In the genomic region with DNA sequence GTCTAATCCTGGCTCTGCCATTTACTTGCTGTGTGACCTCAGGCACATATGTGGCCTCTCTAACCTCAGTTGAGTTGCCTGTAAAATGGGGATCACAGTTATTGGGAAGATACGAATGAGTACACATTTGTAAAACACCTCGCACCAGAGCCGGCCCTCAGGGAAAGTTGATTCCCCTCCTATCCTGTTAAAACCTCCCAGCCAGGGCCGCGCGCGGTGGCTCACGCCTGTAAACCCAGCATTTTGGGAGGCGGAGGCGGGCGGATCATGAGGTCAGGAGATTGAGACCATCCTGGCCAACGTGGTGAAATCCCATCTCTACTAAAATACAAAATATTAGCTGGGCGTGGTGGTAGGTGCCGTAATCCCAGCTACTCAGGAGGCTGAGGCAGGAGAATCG, we compare ENCODE assay signal across 19 cellular contexts. TPM values are rescaled to one million over a fixed set of nuclear protein-coding genes. Genes with fewer than 3 reads are reported as not detected.
DNase-seq lines count a peak whose midpoint lies in the region; ATAC-seq and TF ChIP-seq lines count a peak whose summit lies in the region.
"Had no signal": no experiment of that assay in that cellular context is flagged by ENCODE, and none has a peak within 500 bp of the region (broad histone marks: within the 10 kb centered on the region; RNA-seq: fewer than 3 reads in every experiment).

No MANE protein-coding gene starts in this region.

- H3K9me3 Mint-ChIP-seq in CD14-positive monocyte, result peaks cover 0 to 1% (median 0%) of the 10 kb centered on the region in 7 donors
- H3K9me3 Mint-ChIP-seq in immature natural killer cell, result no peaks in the 10 kb centered on the region
- H3K9me3 Mint-ChIP-seq: CD4-positive, CD25-positive, alpha-beta regulatory T cell; CD8-positive, alpha-beta memory T cell; HFFc6 had no signal

- no peaks in the 10 kb centered on the region for H3K79me2 ChIP-seq in Loucy (ENCODE audit: insufficient read depth, low read length)

- H3K4me3 Mint-ChIP-seq in CD14-positive monocyte, result peak overlapping the region in 1 of 2 donors; percentile 83
- no peak overlapping the region for H3K4me3 Mint-ChIP-seq in immature natural killer cell
- H3K4me3 Mint-ChIP-seq: CD4-positive, CD25-positive, alpha-beta regulatory T cell; CD8-positive, alpha-beta memory T cell; HFFc6 had no signal

- DNase-seq in CD14-positive monocyte (ENCODE audit: low spot score) (no peak), posterior vena cava (ENCODE audit: low spot score) (peak; percentile 65), NOMO-1 treated with dmso at 0.1 percent for 144 hours (lab: John Stamatoyannopoulos, UW; ENCODE audit: unreplicated experiment) (no peak), immature natural killer cell (no peak), ecto neural progenitor cell (ENCODE audit: low spot score) (no peak)
- DNase-seq: ACHN; CD8-positive, alpha-beta memory T cell; COR-L47; DMS 273 treated with DMSO at 0.1 percent for 48 hours; DMS53; GOT3; H7; HFFc6 had no signal

- H3K4me2 ChIP-seq in BLaER1 (peak overlapping the region; percentile 80), Loucy (ENCODE audit: low read depth, low read length, poor library complexity, severe bottlenecking) (peak overlapping the region; percentile 52)

- H3K4me3 ChIP-seq in BLaER1, result no peak overlapping the region
- peak overlapping the region; percentile 14 for H3K4me3 ChIP-seq in Loucy (ENCODE audit: low read length, poor library complexity, severe bottlenecking)

- H3K9ac ChIP-seq in BLaER1 (peak overlapping the region; percentile 79; the same call in 1 of the 2 replicates), Loucy (ENCODE audit: low read depth, low read length, poor library complexity, severe bottlenecking) (peak overlapping the region; percentile 68)

- no peaks in the 10 kb centered on the region for H3K27me3 ChIP-seq in BLaER1
- no peaks in the 10 kb centered on the region for H3K27me3 ChIP-seq in Loucy (ENCODE audit: insufficient read depth, low read length, poor library complexity, severe bottlenecking)

- H3K4me1 Mint-ChIP-seq in CD14-positive monocyte (peaks cover 55% of the 10 kb centered on the region), immature natural killer cell (peaks cover 20% of the 10 kb centered on the region in 2 donors)

- H4K20me1 ChIP-seq in BLaER1 (no peaks in the 10 kb centered on the region; the same call in 1 of the 2 replicates), Loucy (ENCODE audit: insufficient read depth, low read length, poor library complexity, severe bottlenecking) (no peaks in the 10 kb centered on the region)

- ATAC-seq in GM21737 (IDR thresholded peaks at IDR 0.05; ENCODE audit: unreplicated experiment), result no peak
- ATAC-seq: HCT116 had no signal

- H3K9me2 ChIP-seq in Loucy (replicated peaks; ENCODE audit: low read depth, low read length), result no peaks in the 10 kb centered on the region

- intact Hi-C loops in CD14-positive monocyte (cut with micrococcal nuclease) (loop anchor here in 1 of 2 donors (10.0 kb wide), 1 partner anchor 86 kb away; the partner anchor contains the start of gene MADD), posterior vena cava (cut with DNase I) (no loop called here)

- H3K9me3 ChIP-seq in BLaER1 (no peaks in the 10 kb centered on the region), Loucy (ENCODE audit: insufficient read depth, low read depth, low read length) (no peaks in the 10 kb centered on the region)

- H3K27me3 Mint-ChIP-seq in CD14-positive monocyte (ENCODE audit: low read depth in 3 of 3), result no peaks in the 10 kb centered on the region
- peaks cover 2 to 4% (median 3%) of the 10 kb centered on the region in 3 donors for H3K27me3 Mint-ChIP-seq in immature natural killer cell (ENCODE audit: low read depth in 3 of 3)
- H3K27me3 Mint-ChIP-seq: CD4-positive, CD25-positive, alpha-beta regulatory T cell had no signal

- H3K27ac Mint-ChIP-seq in CD14-positive monocyte (peak overlapping the region in 6 of 7 donors; percentile 90 to 96 (median 93)), immature natural killer cell (no peak overlapping the region)
- H3K27ac Mint-ChIP-seq: HFFc6 had no signal

- H3F3A ChIP-seq in Loucy (ENCODE audit: low read depth), result no peaks in the 10 kb centered on the region; the same call in 1 of the 2 replicates

- peaks cover 71% of the 10 kb centered on the region for H3K4me1 ChIP-seq in BLaER1
- peaks cover 39% of the 10 kb centered on the region for H3K4me1 ChIP-seq in Loucy (ENCODE audit: insufficient read depth, low read length, poor library complexity, severe bottlenecking)

- peak overlapping the region; percentile 99 for H3K27ac ChIP-seq in BLaER1

- TF ChIP-seq CTCF in CD14-positive monocyte (IDR thresholded peaks at IDR 0.05), result no peak
- no peak for TF ChIP-seq CTCF in Loucy (conservative IDR thresholded peaks at IDR 0.05; ENCODE audit: low read length)

- H2AFZ ChIP-seq in Loucy (ENCODE audit: low read length), result no peak overlapping the region

- H3K36me3 ChIP-seq in BLaER1, result peaks cover 30% of the 10 kb centered on the region
- no peaks in the 10 kb centered on the region for H3K36me3 ChIP-seq in Loucy (ENCODE audit: insufficient read depth, low read length)

- H3K36me3 Mint-ChIP-seq in CD14-positive monocyte (peaks cover 26 to 36% of the 10 kb centered on the region in 2 donors), immature natural killer cell (no peaks in the 10 kb centered on the region)
- H3K36me3 Mint-ChIP-seq: CD4-positive, CD25-positive, alpha-beta regulatory T cell; CD8-positive, alpha-beta memory T cell had no signal

RNA-seq across cellular contexts. Expression of gene MYBPC3, which starts 7.8 kb away (rescaled TPM):
- polyA plus RNA-seq in CD14-positive monocyte, result under 1 TPM in 1 of 2 donors, not detected in 1; 0.03 TPM
- under 1 TPM; 0.19 to 0.37 TPM for total RNA-seq in posterior vena cava
- not detected for polyA plus RNA-seq in immature natural killer cell
- total RNA-seq: CD4-positive, CD25-positive, alpha-beta regulatory T cell; CD8-positive, alpha-beta memory T cell; H7; HFFc6 had no signal
- polyA plus RNA-seq: BJ; CD4-positive, CD25-positive, alpha-beta regulatory T cell; CD8-positive, alpha-beta memory T cell had no signal

RNA-seq across cellular contexts. Expression of gene SPI1, which starts 18.0 kb away (rescaled TPM):
- 100 to 1,000 TPM; 156 to 223 TPM for polyA plus RNA-seq in CD14-positive monocyte
- total RNA-seq in posterior vena cava, result 10 to 100 TPM; 27.7 to 47.0 TPM
- 1 to 10 TPM in 2 of 3 donors, under 1 TPM in 1; 0.95 to 3.6 (median 2.3) TPM for polyA plus RNA-seq in immature natural killer cell
- total RNA-seq: HFFc6 had no signal
- polyA plus RNA-seq: BJ; CD8-positive, alpha-beta memory T cell had no signal

RNA-seq across cellular contexts. Expression of gene SLC39A13, which starts 48.0 kb away (rescaled TPM):
- polyA plus RNA-seq in CD14-positive monocyte, result 1 to 10 TPM; 4.8 to 5.9 TPM
- 10 to 100 TPM; 96.1 to 98.1 TPM for total RNA-seq in posterior vena cava
- polyA plus RNA-seq in immature natural killer cell, result 10 to 100 TPM; 22.1 to 33.2 (median 27.7) TPM

Comparison
In these comparisons a context has a peak if more than half of its experiments do, and no peak if none do; other contexts are left out.
1. H3K27ac Mint-ChIP-seq: peak in CD14-positive monocyte (6 of 7); none in immature natural killer cell (0 of 6).
2. RNA of gene SPI1, which starts 18.0 kb away (polyA plus RNA-seq): 156 to 223 TPM in CD14-positive monocyte; 0.95 to 3.6 TPM in immature natural killer cell; every median in the first group is over 10 times any median in the second.